Comparison of ENCODE assay signal across 1 cellular context in genomic region chr14:37172936-37173613, GRCh38.
TF ChIP-seq lines count a peak whose summit lies in the region.

No MANE protein-coding gene starts in this region.

TF ChIP-seq in HCT116, 20 proteins besides CTCF, POLR2A, EP300 and RAD21 (continued from another document):
- no peak for TF ChIP-seq ZFX (IDR thresholded peaks at IDR 0.05)
- no peak for TF ChIP-seq JUND (IDR thresholded peaks at IDR 0.05)
- TF ChIP-seq TCF7L2 (IDR thresholded peaks at IDR 0.05; ENCODE audit: borderline replicate concordance, extremely low read depth, insufficient read depth, insufficient read length): no peak
- no peak for TF ChIP-seq YY1 (IDR thresholded peaks at IDR 0.05; ENCODE audit: extremely low read depth, insufficient replicate concordance, low read depth, low read length)
- TF ChIP-seq SIN3A (IDR thresholded peaks at IDR 0.05; ENCODE audit: low read depth): no peak
- TF ChIP-seq EGR1 (IDR thresholded peaks at IDR 0.05; ENCODE audit: low read depth): no peak
- TF ChIP-seq EZH2phosphoT487 (IDR thresholded peaks at IDR 0.05; ENCODE audit: borderline replicate concordance): no peak
- no peak for TF ChIP-seq MAX (IDR thresholded peaks at IDR 0.05)
- no peak for TF ChIP-seq CEBPB (IDR thresholded peaks at IDR 0.05; ENCODE audit: low read depth)
- TF ChIP-seq SP1 (IDR thresholded peaks at IDR 0.05; ENCODE audit: low read depth): no peak
